In the genomic region with DNA sequence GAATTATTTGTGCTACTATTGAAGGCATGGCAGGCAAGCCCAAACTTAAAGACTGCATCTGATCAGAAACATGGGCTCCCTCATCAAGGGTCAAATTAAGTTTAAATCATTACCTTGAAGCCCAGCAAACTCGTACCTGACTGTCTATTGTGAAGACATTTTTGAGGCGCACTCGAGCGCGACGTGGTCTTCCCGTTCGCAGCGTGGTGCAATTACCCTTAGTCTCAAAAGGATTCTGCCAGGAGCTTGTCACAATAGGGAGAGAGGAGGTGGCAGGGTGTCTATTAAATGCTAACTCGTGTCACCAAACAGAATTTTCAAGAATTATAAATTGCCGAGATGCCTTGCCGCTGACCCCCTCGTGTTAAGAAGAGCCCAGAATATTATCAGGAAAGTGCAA, we compare ENCODE assay signal across 21 cellular contexts.
"Had no signal": no experiment of that assay in that cellular context is flagged by ENCODE, and none has a peak within 500 bp of the region (broad histone marks: within the 10 kb centered on the region; RNA-seq: fewer than 3 reads in every experiment).

No MANE protein-coding gene starts in this region.

- H3K9me3 Mint-ChIP-seq: activated B cell treated with CpG ODN at 0.5 μM for 24 hours; activated naive CD4-positive, alpha-beta T cell treated with anti-CD3 and anti-CD28 coated beads, Interleukin-2, amount 50 U/mL, for 72 hours; activated T-helper 2 cell treated with anti-CD3 and anti-CD28 coated beads, Interferon-gamma antibody, Interleukin-2, Interleukin-4, amounts not matched to agents 10 μg/mL and 5 μg/mL and 100 μg/mL, durations not matched to agents 14 hours and 24 hours and 36 hours; memory B cell; naive thymus-derived CD8-positive, alpha-beta T cell; T-helper 2 cell treated with Interferon-gamma antibody and Interleukin-4, amounts not matched to agents 5 μg/mL and 100 μg/mL, for 36 hours had no signal

- FAIRE-seq: colon had no signal

- H3K4me3 Mint-ChIP-seq: activated B cell treated with CpG ODN at 0.5 μM for 24 hours; activated CD8-positive, alpha-beta memory T cell treated with anti-CD3 and anti-CD28 coated beads, Interleukin-2, amount 10 ng/mL, durations not matched to agents 7 days and 5 days; activated CD8-positive, alpha-beta T cell treated with anti-CD3 and anti-CD28 coated beads, Interleukin-2, amount 10 ng/mL, durations not matched to agents 7 days and 5 days; memory B cell; naive thymus-derived CD8-positive, alpha-beta T cell; T-helper 2 cell treated with Interferon-gamma antibody and Interleukin-4, amounts not matched to agents 5 μg/mL and 100 μg/mL, for 36 hours had no signal

- H3K27me3 Mint-ChIP-seq: activated CD8-positive, alpha-beta memory T cell treated with anti-CD3 and anti-CD28 coated beads, Interleukin-2, amount 10 ng/mL, durations not matched to agents 7 days and 5 days had no signal

- H3K27ac Mint-ChIP-seq: activated B cell treated with CpG ODN at 0.5 μM for 24 hours; activated CD8-positive, alpha-beta memory T cell treated with anti-CD3 and anti-CD28 coated beads, Interleukin-2, amount 10 ng/mL, durations not matched to agents 7 days and 5 days; activated CD8-positive, alpha-beta T cell treated with anti-CD3 and anti-CD28 coated beads, Interleukin-2, amount 10 ng/mL, durations not matched to agents 7 days and 5 days; activated naive CD4-positive, alpha-beta T cell treated with anti-CD3 and anti-CD28 coated beads, Interleukin-2, amount 50 U/mL, for 72 hours; activated T-helper 2 cell treated with anti-CD3 and anti-CD28 coated beads, Interferon-gamma antibody, Interleukin-2, Interleukin-4, amounts not matched to agents 10 μg/mL and 5 μg/mL and 100 μg/mL, durations not matched to agents 14 hours and 24 hours and 36 hours; memory B cell; naive thymus-derived CD8-positive, alpha-beta T cell; T-helper 2 cell treated with Interferon-gamma antibody and Interleukin-4, amounts not matched to agents 5 μg/mL and 100 μg/mL, for 36 hours had no signal

- H3K36me3 Mint-ChIP-seq: activated CD8-positive, alpha-beta memory T cell treated with anti-CD3 and anti-CD28 coated beads, Interleukin-2, amount 10 ng/mL, durations not matched to agents 7 days and 5 days; activated naive CD4-positive, alpha-beta T cell treated with anti-CD3 and anti-CD28 coated beads, Interleukin-2, amount 50 U/mL, for 72 hours; memory B cell; naive thymus-derived CD8-positive, alpha-beta T cell had no signal

- H3K4me1 Mint-ChIP-seq: activated B cell treated with CpG ODN at 0.5 μM for 24 hours; activated CD8-positive, alpha-beta memory T cell treated with anti-CD3 and anti-CD28 coated beads, Interleukin-2, amount 10 ng/mL, durations not matched to agents 7 days and 5 days; memory B cell had no signal

- DNase-seq: activated B cell treated with CpG ODN at 0.5 μM for 24 hours; activated CD8-positive, alpha-beta memory T cell treated with anti-CD3 and anti-CD28 coated beads, Interleukin-2, amount 10 ng/mL, durations not matched to agents 7 days and 5 days; activated CD8-positive, alpha-beta T cell treated with anti-CD3 and anti-CD28 coated beads, Interleukin-2, amount 10 ng/mL, durations not matched to agents 7 days and 5 days; activated T-cell treated with anti-CD3 and anti-CD28 coated beads, Interleukin-2, amount 50 U/mL, for 48 hours; dermis blood vessel endothelial cell; effector CD4-positive, alpha-beta T cell; esophagus squamous epithelium; foreskin melanocyte; heart right ventricle; naive thymus-derived CD8-positive, alpha-beta T cell; right lobe of liver; stimulated activated CD4-positive, alpha-beta T cell treated with anti-CD3 and anti-CD28 coated beads, Interleukin-2, amount 100 ng/mL, for 48 hours; stimulated activated naive CD8-positive, alpha-beta T cell treated with anti-CD3 and anti-CD28 coated beads, Interleukin-15, Interleukin-2, amounts not matched to agents 100 U/mL and 50 U/mL, for 24 hours; testis; transverse colon; uterus had no signal
